Comparison of ENCODE assay signal across 28 cellular contexts in genomic region chr7:25294624-25295023, GRCh38.
"Had no signal": no experiment of that assay in that cellular context is flagged by ENCODE, and none has a peak within 500 bp of the region (broad histone marks: within the 10 kb centered on the region; RNA-seq: fewer than 3 reads in every experiment).

No MANE protein-coding gene starts in this region.

- H2AFZ ChIP-seq: neural progenitor cell had no signal

- H3K4me3 ChIP-seq: left lung, lung, neural progenitor cell, ovary, right atrium auricular region, skin epidermis, suprapubic skin, thoracic aorta, tibial artery, upper lobe of right lung had no signal

- H3K36me3 ChIP-seq: left lung, neural progenitor cell, ovary, right atrium auricular region, suprapubic skin, thoracic aorta, tibial artery, upper lobe of right lung had no signal

- ATAC-seq: left cardiac atrium; left lung; natural killer cell; sciatic nerve; stimulated activated naive B cell treated with anti-CD40 and anti-IgM and Interleukin-4, amounts not matched to agents 10 μg/mL and 1 μg/mL and 100 μg/mL, for 72 hours; stimulated activated naive CD8-positive, alpha-beta T cell treated with anti-CD3 and anti-CD28 coated beads, Interleukin-15, Interleukin-2, amounts not matched to agents 100 U/mL and 50 U/mL, for 24 hours; upper lobe of right lung had no signal

- H3K4me1 ChIP-seq: left lung, neural progenitor cell, right atrium auricular region, suprapubic skin, tibial artery, upper lobe of right lung had no signal

- H3K9me3 ChIP-seq: left lung, ovary, right atrium auricular region, suprapubic skin, thoracic aorta, tibial artery, upper lobe of right lung had no signal

- FAIRE-seq: keratinocyte, urothelium cell line had no signal

- H3K4me3 Mint-ChIP-seq: mesothelial cell of epicardium; naive B cell; natural killer cell; nephron progenitor cell; neural progenitor cell; stimulated activated naive B cell treated with anti-CD40 and anti-IgM and Interleukin-4, amounts not matched to agents 10 μg/mL and 1 μg/mL and 100 μg/mL, for 72 hours had no signal

- H3K9ac ChIP-seq: neural progenitor cell had no signal

- H3K4me2 ChIP-seq: neural progenitor cell had no signal

- H3K27ac Mint-ChIP-seq: mesothelial cell of epicardium; naive B cell; natural killer cell; nephron progenitor cell; neural progenitor cell; progenitor cell of endocrine pancreas; stimulated activated naive B cell treated with anti-CD40 and anti-IgM and Interleukin-4, amounts not matched to agents 10 μg/mL and 1 μg/mL and 100 μg/mL, for 72 hours had no signal

- H3K27me3 ChIP-seq: left lung, neural progenitor cell, ovary, right atrium auricular region, suprapubic skin, tibial artery, upper lobe of right lung had no signal

- H3K9me3 Mint-ChIP-seq: naive B cell, natural killer cell, nephron progenitor cell had no signal

- H3K27ac ChIP-seq: left lung, neural progenitor cell, ovary, right atrium auricular region, skin epidermis, suprapubic skin, thoracic aorta, tibial artery, upper lobe of right lung had no signal

- H3K4me1 Mint-ChIP-seq: naive B cell, natural killer cell, neural progenitor cell had no signal

- DNase-seq: hippocampal formation; kidney glomerular epithelial cell; left cardiac atrium; left lung; mesendoderm; naive B cell; natural killer cell; nephron progenitor cell; ovary; stimulated activated CD4-positive, alpha-beta T cell treated with anti-CD3 and anti-CD28 coated beads, Interleukin-12 subunit alpha, Interleukin-12 subunit beta, amount 100 ng/mL, for 4 hours; stimulated activated CD4-positive, alpha-beta T cell treated with anti-CD3 and anti-CD28 coated beads, Interleukin-15, amount 100 ng/mL, for 24 hours; stimulated activated CD4-positive, alpha-beta T cell treated with anti-CD3 and anti-CD28 coated beads, Interleukin-2, amount 100 ng/mL, for 24 hours; stimulated activated CD4-positive, alpha-beta T cell treated with anti-CD3 and anti-CD28 coated beads, Interleukin-4, amount 100 ng/mL, for 1 hour; stimulated activated naive B cell treated with anti-CD40 and anti-IgM and Interleukin-4, amounts not matched to agents 10 μg/mL and 1 μg/mL and 100 μg/mL, for 72 hours; stimulated activated naive CD8-positive, alpha-beta T cell treated with anti-CD3 and anti-CD28 coated beads, Interleukin-15, Interleukin-2, amounts not matched to agents 100 U/mL and 50 U/mL, for 24 hours; tibial artery; upper lobe of right lung had no signal
